23 cellular contexts compared by ENCODE assay signal in genomic region chr3:24614353-24614752, GRCh38.
DNase-seq lines count a peak whose midpoint lies in the region; ATAC-seq and TF ChIP-seq lines count a peak whose summit lies in the region.
"Had no signal": no experiment of that assay in that cellular context is flagged by ENCODE, and none has a peak within 500 bp of the region (broad histone marks: within the 10 kb centered on the region; RNA-seq: fewer than 3 reads in every experiment).

No MANE protein-coding gene starts in this region.

- no peak overlapping the region for H2AK5ac ChIP-seq in trophoblast cell (ENCODE audit: low read length)

- H4K20me1 ChIP-seq in hepatocyte (ENCODE audit: insufficient read depth, poor library complexity, severe bottlenecking): no peaks in the 10 kb centered on the region
- H4K20me1 ChIP-seq: BLaER1 treated with 17β-estradiol and CSF1 and Interleukin-3, amounts not matched to agents 10 nM and 100 nM had no signal

- no peaks in the 10 kb centered on the region for H3K9me2 ChIP-seq in hepatocyte (replicated peaks; ENCODE audit: insufficient read depth)

- H3K9me3 ChIP-seq in hepatocyte (ENCODE audit: low read depth): no peaks in the 10 kb centered on the region
- H3K9me3 ChIP-seq in trophoblast cell (ENCODE audit: insufficient read depth, low read depth, low read length): no peaks in the 10 kb centered on the region
- H3K9me3 ChIP-seq: A549; BLaER1 treated with 17β-estradiol and CSF1 and Interleukin-3, amounts not matched to agents 10 nM and 100 nM had no signal

- H3K4me2 ChIP-seq in hepatocyte (no peak overlapping the region), trophoblast cell (ENCODE audit: low read length) (no peak overlapping the region)
- H3K4me2 ChIP-seq: A549; BLaER1 treated with 17β-estradiol and CSF1 and Interleukin-3, amounts not matched to agents 10 nM and 100 nM had no signal

- 92% methylated on average over 1 of the region's 1 CpG for WGBS in hepatocyte (ENCODE audit: low lambda C conversion rate, missing lambda C conversion rate)
- no CpG with 5 or more reads among the region's 1 CpG for whole genome bisulfite sequencing in trophoblast cell (ENCODE audit: extremely low coverage, insufficient coverage, insufficient read length)

- no peaks in the 10 kb centered on the region for H3K4me1 ChIP-seq in hepatocyte (ENCODE audit: insufficient read depth)
- H3K4me1 ChIP-seq in trophoblast cell (ENCODE audit: control insufficient read depth in 1 of 2, insufficient read depth in 2 of 2, low read length in 2 of 2): no peaks in the 10 kb centered on the region
- H3K4me1 ChIP-seq: A549; BLaER1 treated with 17β-estradiol and CSF1 and Interleukin-3, amounts not matched to agents 10 nM and 100 nM had no signal

- no peak overlapping the region for H3K23ac ChIP-seq in trophoblast cell (ENCODE audit: low read length)

- no peak for TF ChIP-seq CTCF in choroid plexus epithelial cell (conservative IDR thresholded peaks at IDR 0.05; ENCODE audit: low read depth, low read length)
- TF ChIP-seq CTCF in hepatocyte (IDR thresholded peaks at IDR 0.05; ENCODE audit: poor library complexity): no peak

- H3K79me2 ChIP-seq in hepatocyte (no peaks in the 10 kb centered on the region), trophoblast cell (ENCODE audit: control insufficient read depth, insufficient read depth, low read length, poor library complexity) (no peaks in the 10 kb centered on the region)

- no peak overlapping the region for H3K9ac ChIP-seq in trophoblast cell (ENCODE audit: low read length)
- H3K9ac ChIP-seq: BLaER1 treated with 17β-estradiol and CSF1 and Interleukin-3, amounts not matched to agents 10 nM and 100 nM had no signal

- no peak overlapping the region for H3K14ac ChIP-seq in trophoblast cell (ENCODE audit: low read length)

- H2AFZ ChIP-seq in hepatocyte (no peak overlapping the region), trophoblast cell (ENCODE audit: insufficient read depth, low read length, poor library complexity) (no peak overlapping the region)

- no peak overlapping the region for H4K91ac ChIP-seq in trophoblast cell (ENCODE audit: low read depth, low read length)

- H3K4me3 ChIP-seq in choroid plexus epithelial cell (ENCODE audit: low read depth, low read length) (no peak overlapping the region), hepatocyte (no peak overlapping the region), trophoblast cell (ENCODE audit: low read depth, low read length) (no peak overlapping the region)
- H3K4me3 ChIP-seq: A549; BLaER1 treated with 17β-estradiol and CSF1 and Interleukin-3, amounts not matched to agents 10 nM and 100 nM; GM12878 had no signal

- no peak overlapping the region for H2BK5ac ChIP-seq in trophoblast cell (ENCODE audit: low read depth, low read length, poor library complexity)

- H4K8ac ChIP-seq in trophoblast cell (ENCODE audit: low read depth, low read length): no peak overlapping the region

- no peak overlapping the region for H3K4ac ChIP-seq in trophoblast cell (ENCODE audit: low read depth, low read length)

- ATAC-seq in HG03439 (IDR thresholded peaks at IDR 0.05; ENCODE audit: unreplicated experiment) (no peak), GM19452 (IDR thresholded peaks at IDR 0.05; ENCODE audit: unreplicated experiment) (no peak)
- ATAC-seq: A549; CD8-positive, alpha-beta T cell; GM12878 had no signal

- H2BK120ac ChIP-seq in trophoblast cell (ENCODE audit: insufficient read depth, low read length, poor library complexity): no peak overlapping the region

- no peaks in the 10 kb centered on the region for H3K27me3 ChIP-seq in hepatocyte
- H3K27me3 ChIP-seq in trophoblast cell (ENCODE audit: insufficient read depth, low read length): no peaks in the 10 kb centered on the region
- H3K27me3 ChIP-seq: BLaER1 treated with 17β-estradiol and CSF1 and Interleukin-3, amounts not matched to agents 10 nM and 100 nM had no signal

- DNase-seq in NCI-H69 (lab: John Stamatoyannopoulos, UW) (peak; percentile 20), choroid plexus epithelial cell (ENCODE audit: low read depth) (peak; percentile 23), hepatocyte (ENCODE audit: low spot score) (no peak), trophoblast cell (peak; percentile 11 to 64), HT-29 (ENCODE audit: low spot score) (no peak)
- DNase-seq: AML-193; CD4-positive, alpha-beta T cell; CD8-positive, alpha-beta T cell; COR-L47; DMS 273 treated with DMSO at 0.1 percent for 48 hours; DMS153; DMS53; DMS79; DND-41; EL; GDM1 had no signal

- H3K27ac ChIP-seq in hepatocyte: peak overlapping the region; percentile 75
- H3K27ac ChIP-seq in trophoblast cell (ENCODE audit: low read depth, low read length): no peak overlapping the region
- H3K27ac ChIP-seq: 22Rv1; A549; BLaER1 treated with 17β-estradiol and CSF1 and Interleukin-3, amounts not matched to agents 10 nM and 100 nM; C4-2B had no signal

- H3K18ac ChIP-seq in trophoblast cell (ENCODE audit: low read length): no peak overlapping the region

- no peak overlapping the region for H4K12ac ChIP-seq in trophoblast cell (ENCODE audit: low read depth, low read length)

- no peaks in the 10 kb centered on the region for H3K79me1 ChIP-seq in trophoblast cell (ENCODE audit: low read length)

- no peaks in the 10 kb centered on the region for H3K36me3 ChIP-seq in hepatocyte (replicated peaks; ENCODE audit: insufficient read depth, low read depth)
- H3K36me3 ChIP-seq in trophoblast cell (ENCODE audit: control insufficient read depth in 1 of 2, insufficient read depth in 2 of 2, low read length in 2 of 2): no peaks in the 10 kb centered on the region
- H3K36me3 ChIP-seq: BLaER1 treated with 17β-estradiol and CSF1 and Interleukin-3, amounts not matched to agents 10 nM and 100 nM had no signal

- no peak overlapping the region for H2BK12ac ChIP-seq in trophoblast cell (ENCODE audit: low read length)

Comparison
In these comparisons a context has a peak if more than half of its experiments do, and no peak if none do; other contexts are left out.
1. DNase-seq: peak in NCI-H69 (single experiment), choroid plexus epithelial cell (single experiment) and trophoblast cell (2 of 2); none in hepatocyte (single experiment) and HT-29 (single experiment).